In genomic region chr3:196288141-196288460, GRCh38 we compare ENCODE assay signal across 8 cellular contexts. TPM values are rescaled to one million over a fixed set of nuclear protein-coding genes. Genes with fewer than 3 reads are reported as not detected.
DNase-seq lines count a peak whose midpoint lies in the region; FAIRE-seq and TF ChIP-seq lines count a peak whose summit lies in the region.

No MANE protein-coding gene starts in this region.

- H3K4me3 ChIP-seq in GM06990 (replicated peaks; ENCODE audit: low read depth, low read length) (peak overlapping the region; percentile 74), kidney (ENCODE audit: low read length in 2 of 2) (peak overlapping the region; percentile 89 to 99)
- peak overlapping the region; percentile 95 for H3K4me3 ChIP-seq in Jurkat, Clone E6-1 (ENCODE audit: low read length)

- no peaks in the 10 kb centered on the region for H3K27me3 ChIP-seq in GM06990 (replicated peaks; ENCODE audit: control insufficient read depth, insufficient read depth, low read length)

- intact Hi-C loops in kidney (cut with DNase I), result no loop called here

- no peaks in the 10 kb centered on the region for H3K9me3 ChIP-seq in kidney (ENCODE audit: control insufficient read depth in 1 of 2, low read length in 2 of 2)

- H3K27ac ChIP-seq in angular gyrus (ENCODE audit: low read depth, low read length), result peak overlapping the region; percentile 82
- peak overlapping the region; percentile 89 to 91 for H3K27ac ChIP-seq in kidney (ENCODE audit: low read depth in 2 of 2, low read length in 2 of 2)
- H3K27ac ChIP-seq in temporal lobe (ENCODE audit: low read depth, low read length), result peak overlapping the region; percentile 77

- DNase-seq in GM06990 (ENCODE audit: extremely low read depth, insufficient read length) (no peak), kidney (no peak), GM20000 (ENCODE audit: low spot score) (no peak), MV-4-11 (lab: John Stamatoyannopoulos, UW) (no peak)
- DNase-seq in Jurkat, Clone E6-1 (ENCODE audit: low read depth, low spot score), result no peak
- no peak for DNase-seq in stimulated activated CD4-positive, alpha-beta T cell treated with anti-CD3 and anti-CD28 coated beads, Interleukin-15, amount 100 ng/mL, for 24 hours

- no peak for FAIRE-seq in kidney (lab: Jason Lieb, UNC)

- H3K36me3 ChIP-seq in GM06990 (ENCODE audit: control insufficient read depth, insufficient read depth, low read length) (no peaks in the 10 kb centered on the region), kidney (ENCODE audit: control insufficient read depth in 1 of 2, insufficient read depth in 2 of 2, low read length in 2 of 2) (no peaks in the 10 kb centered on the region)

- H3K4me1 ChIP-seq in kidney (ENCODE audit: control insufficient read depth in 1 of 2, insufficient read depth in 1 of 2, low read depth in 1 of 2, low read length in 2 of 2), result peaks cover 4 to 10% of the 10 kb centered on the region in 2 donors

- peak overlapping the region; percentile 88 to 99 for H3K9ac ChIP-seq in kidney (ENCODE audit: low read length in 2 of 2)

- no peak for TF ChIP-seq CTCF in GM06990 (IDR thresholded peaks at IDR 0.05; ENCODE audit: insufficient read depth, low read length, poor library complexity, severe bottlenecking)
- no peak for TF ChIP-seq CTCF in kidney (IDR thresholded peaks at IDR 0.05; ENCODE audit: borderline replicate concordance, extremely low read depth, insufficient read depth)
- TF ChIP-seq CTCF in GM20000 (IDR thresholded peaks at IDR 0.05; ENCODE audit: extremely low read depth, missing control alignments), result no peak

RNA-seq across cellular contexts. Expression of gene PCYT1A, which starts 0.6 kb away (rescaled TPM):
- 22.7 TPM for polyA plus RNA-seq in Jurkat, Clone E6-1 (2012; ENCODE audit: insufficient read depth, insufficient read length)
- 57.6 TPM for total RNA-seq in kidney
- 19.6 TPM for polyA plus RNA-seq in kidney (ENCODE audit: insufficient read depth, low read depth, low replicate concordance)
- 15.5 TPM for total RNA-seq in temporal lobe

RNA-seq across cellular contexts. Expression of gene DYNLT2B, which starts 29.9 kb away (rescaled TPM):
- 55.5 TPM for polyA plus RNA-seq in Jurkat, Clone E6-1 (2012; ENCODE audit: insufficient read depth, insufficient read length)
- 10.5 TPM for total RNA-seq in kidney
- 41.8 TPM for polyA plus RNA-seq in kidney (ENCODE audit: insufficient read depth, low read depth, low replicate concordance)
- 8.6 TPM for total RNA-seq in temporal lobe

RNA-seq across cellular contexts. Expression of gene TM4SF19, which starts 50.1 kb away (rescaled TPM):
- not detected for polyA plus RNA-seq in Jurkat, Clone E6-1 (2012; ENCODE audit: insufficient read depth, insufficient read length)
- total RNA-seq in kidney, result 0.50 TPM
- polyA plus RNA-seq in kidney (ENCODE audit: insufficient read depth, low read depth, low replicate concordance), result not detected
- total RNA-seq in temporal lobe, result not detected
